1 cellular context compared by ENCODE assay signal in the genomic region with DNA sequence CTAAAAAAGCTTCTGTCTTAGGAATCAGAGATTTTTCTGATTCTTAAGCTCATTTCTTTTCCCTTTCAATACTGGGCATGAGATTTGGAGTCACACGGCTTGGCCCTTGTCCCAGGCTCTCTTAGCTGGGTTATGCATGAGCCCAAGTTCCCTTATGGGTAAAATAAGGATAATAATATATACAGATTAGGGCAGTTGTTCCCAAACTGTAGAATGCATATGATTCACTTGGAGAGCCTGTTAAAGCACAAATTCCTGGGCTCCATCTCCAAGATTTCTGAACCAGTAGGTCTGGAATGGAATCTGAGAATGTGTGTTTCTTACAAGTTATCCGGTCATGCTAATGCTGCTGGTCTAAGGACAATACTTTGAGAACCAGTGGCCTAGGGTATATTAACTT.
TF ChIP-seq lines count a peak whose summit lies in the region.

No MANE protein-coding gene starts in this region.

TF ChIP-seq in GM23338, 12 proteins besides CTCF, POLR2A, EP300 and RAD21 (continued from another document):
- TF ChIP-seq, protein P1, sequence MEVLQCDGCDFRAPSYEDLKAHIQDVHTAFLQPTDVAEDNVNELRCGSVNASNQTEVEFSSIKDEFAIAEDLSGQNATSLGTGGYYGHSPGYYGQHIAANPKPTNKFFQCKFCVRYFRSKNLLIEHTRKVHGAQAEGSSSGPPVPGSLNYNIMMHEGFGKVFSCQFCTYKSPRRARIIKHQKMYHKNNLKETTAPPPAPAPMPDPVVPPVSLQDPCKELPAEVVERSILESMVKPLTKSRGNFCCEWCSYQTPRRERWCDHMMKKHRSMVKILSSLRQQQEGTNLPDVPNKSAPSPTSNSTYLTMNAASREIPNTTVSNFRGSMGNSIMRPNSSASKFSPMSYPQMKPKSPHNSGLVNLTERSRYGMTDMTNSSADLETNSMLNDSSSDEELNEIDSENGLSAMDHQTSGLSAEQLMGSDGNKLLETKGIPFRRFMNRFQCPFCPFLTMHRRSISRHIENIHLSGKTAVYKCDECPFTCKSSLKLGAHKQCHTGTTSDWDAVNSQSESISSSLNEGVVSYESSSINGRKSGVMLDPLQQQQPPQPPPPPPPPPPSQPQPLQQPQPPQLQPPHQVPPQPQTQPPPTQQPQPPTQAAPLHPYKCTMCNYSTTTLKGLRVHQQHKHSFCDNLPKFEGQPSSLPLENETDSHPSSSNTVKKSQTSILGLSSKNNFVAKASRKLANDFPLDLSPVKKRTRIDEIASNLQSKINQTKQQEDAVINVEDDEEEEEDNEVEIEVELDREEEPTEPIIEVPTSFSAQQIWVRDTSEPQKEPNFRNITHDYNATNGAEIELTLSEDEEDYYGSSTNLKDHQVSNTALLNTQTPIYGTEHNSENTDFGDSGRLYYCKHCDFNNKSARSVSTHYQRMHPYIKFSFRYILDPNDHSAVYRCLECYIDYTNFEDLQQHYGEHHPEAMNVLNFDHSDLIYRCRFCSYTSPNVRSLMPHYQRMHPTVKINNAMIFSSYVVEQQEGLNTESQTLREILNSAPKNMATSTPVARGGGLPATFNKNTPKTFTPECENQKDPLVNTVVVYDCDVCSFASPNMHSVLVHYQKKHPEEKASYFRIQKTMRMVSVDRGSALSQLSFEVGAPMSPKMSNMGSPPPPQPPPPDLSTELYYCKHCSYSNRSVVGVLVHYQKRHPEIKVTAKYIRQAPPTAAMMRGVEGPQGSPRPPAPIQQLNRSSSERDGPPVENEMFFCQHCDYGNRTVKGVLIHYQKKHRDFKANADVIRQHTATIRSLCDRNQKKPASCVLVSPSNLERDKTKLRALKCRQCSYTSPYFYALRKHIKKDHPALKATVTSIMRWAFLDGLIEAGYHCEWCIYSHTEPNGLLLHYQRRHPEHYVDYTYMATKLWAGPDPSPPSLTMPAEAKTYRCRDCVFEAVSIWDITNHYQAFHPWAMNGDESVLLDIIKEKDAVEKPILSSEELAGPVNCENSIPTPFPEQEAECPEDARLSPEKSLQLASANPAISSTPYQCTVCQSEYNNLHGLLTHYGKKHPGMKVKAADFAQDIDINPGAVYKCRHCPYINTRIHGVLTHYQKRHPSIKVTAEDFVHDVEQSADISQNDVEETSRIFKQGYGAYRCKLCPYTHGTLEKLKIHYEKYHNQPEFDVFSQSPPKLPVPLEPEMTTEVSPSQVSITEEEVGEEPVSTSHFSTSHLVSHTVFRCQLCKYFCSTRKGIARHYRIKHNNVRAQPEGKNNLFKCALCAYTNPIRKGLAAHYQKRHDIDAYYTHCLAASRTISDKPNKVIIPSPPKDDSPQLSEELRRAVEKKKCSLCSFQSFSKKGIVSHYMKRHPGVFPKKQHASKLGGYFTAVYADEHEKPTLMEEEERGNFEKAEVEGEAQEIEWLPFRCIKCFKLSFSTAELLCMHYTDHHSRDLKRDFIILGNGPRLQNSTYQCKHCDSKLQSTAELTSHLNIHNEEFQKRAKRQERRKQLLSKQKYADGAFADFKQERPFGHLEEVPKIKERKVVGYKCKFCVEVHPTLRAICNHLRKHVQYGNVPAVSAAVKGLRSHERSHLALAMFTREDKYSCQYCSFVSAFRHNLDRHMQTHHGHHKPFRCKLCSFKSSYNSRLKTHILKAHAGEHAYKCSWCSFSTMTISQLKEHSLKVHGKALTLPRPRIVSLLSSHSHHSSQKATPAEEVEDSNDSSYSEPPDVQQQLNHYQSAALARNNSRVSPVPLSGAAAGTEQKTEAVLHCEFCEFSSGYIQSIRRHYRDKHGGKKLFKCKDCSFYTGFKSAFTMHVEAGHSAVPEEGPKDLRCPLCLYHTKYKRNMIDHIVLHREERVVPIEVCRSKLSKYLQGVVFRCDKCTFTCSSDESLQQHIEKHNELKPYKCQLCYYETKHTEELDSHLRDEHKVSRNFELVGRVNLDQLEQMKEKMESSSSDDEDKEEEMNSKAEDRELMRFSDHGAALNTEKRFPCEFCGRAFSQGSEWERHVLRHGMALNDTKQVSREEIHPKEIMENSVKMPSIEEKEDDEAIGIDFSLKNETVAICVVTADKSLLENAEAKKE (CRISPR knock-in tag; IDR thresholded peaks at IDR 0.05), result no peak
- no peak for TF ChIP-seq STAT1 (IDR thresholded peaks at IDR 0.05; ENCODE audit: unreplicated experiment)
